ENCODE assay signal across 1 cellular context in genomic region chr11:77589521-77590193, GRCh38.
TF ChIP-seq lines count a peak whose summit lies in the region.

AQP11 (plus strand) TSS chr11:77589953; CDS start chr11:77589993, 40 bp downstream.

TF ChIP-seq in WTC11, 78 proteins besides CTCF, POLR2A, EP300 and RAD21 (continued from another document):
- no peak for TF ChIP-seq ATF6 (CRISPR knock-in tag; IDR thresholded peaks at IDR 0.05)
- TF ChIP-seq E2F5 (CRISPR knock-in tag; IDR thresholded peaks at IDR 0.05) = peak; percentile 63; the same call in 1 of the 2 replicates
- peak; percentile 81; the same call in 1 of the 2 replicates for TF ChIP-seq FOXP1 (CRISPR knock-in tag; IDR thresholded peaks at IDR 0.05; ENCODE audit: borderline replicate concordance)
- TF ChIP-seq USF1 (CRISPR knock-in tag; IDR thresholded peaks at IDR 0.05) = 0 out of 2 replicates have a peak, but pooled peaks have one; percentile 9
- 0 out of 2 replicates have a peak, but pooled peaks have one; percentile 20 for TF ChIP-seq GABPB1 (CRISPR knock-in tag; IDR thresholded peaks at IDR 0.05)
- TF ChIP-seq ETV6 (CRISPR knock-in tag; IDR thresholded peaks at IDR 0.05) = peak; percentile 7; the same call in 1 of the 2 replicates
- TF ChIP-seq ATF3 (CRISPR knock-in tag; conservative IDR thresholded peaks at IDR 0.05) = no peak
- TF ChIP-seq PRDM15 (CRISPR knock-in tag; IDR thresholded peaks at IDR 0.05) = no peak; the same call in 1 of the 2 replicates
- 0 out of 2 replicates have a peak, but pooled peaks have one; percentile 25 for TF ChIP-seq CREM (CRISPR knock-in tag; IDR thresholded peaks at IDR 0.05)
- peak; percentile 69; the same call in 1 of the 2 replicates for TF ChIP-seq ZNF263 (CRISPR knock-in tag; IDR thresholded peaks at IDR 0.05; ENCODE audit: low read depth)
- 0 out of 2 replicates have a peak, but pooled peaks have one; percentile 67 for TF ChIP-seq ZNF138 (CRISPR knock-in tag; conservative IDR thresholded peaks at IDR 0.05)
- 0 out of 2 replicates have a peak, but pooled peaks have one; percentile 66 for TF ChIP-seq FOXP4 (CRISPR knock-in tag; IDR thresholded peaks at IDR 0.05)
- 0 out of 2 replicates have a peak, but pooled peaks have one; percentile 72 for TF ChIP-seq STAT6 (CRISPR knock-in tag; conservative IDR thresholded peaks at IDR 0.05; ENCODE audit: low read depth)
- TF ChIP-seq EMX1 (CRISPR knock-in tag; IDR thresholded peaks at IDR 0.05) = no peak
- peak; percentile 53; the same call in 1 of the 2 replicates for TF ChIP-seq NFE2L1 (CRISPR knock-in tag; IDR thresholded peaks at IDR 0.05)
